ENCODE assay signal across 12 cellular contexts in genomic region chr7:143522309-143522916, GRCh38. TPM values are rescaled to one million over a fixed set of nuclear protein-coding genes. Genes with fewer than 3 reads are reported as not detected.
DNase-seq lines count a peak whose midpoint lies in the region; ATAC-seq, FAIRE-seq and TF ChIP-seq lines count a peak whose summit lies in the region.
"Not testable (repeated sequence)": the region's sequence is repeated elsewhere in the genome, so short reads cannot be mapped to it uniquely, and the experiment has no call there.
"Had no signal": no experiment of that assay in that cellular context is flagged by ENCODE, and none has a peak within 500 bp of the region (broad histone marks: within the 10 kb centered on the region; RNA-seq: fewer than 3 reads in every experiment).

No MANE protein-coding gene starts in this region.

- CTCF ChIA-PET in SK-N-SH (lab: Yijun Ruan, JAX): not testable (repeated sequence)

- not testable (repeated sequence) for H3K9me2 ChIP-seq in SK-N-SH

- not testable (repeated sequence) for H3K4me2 ChIP-seq in SK-N-SH

- TF ChIP-seq CTCF in HFFc6 (IDR thresholded peaks at IDR 0.05); SK-N-SH (IDR thresholded peaks at IDR 0.05); brain microvascular endothelial cell (IDR thresholded peaks at IDR 0.05; ENCODE audit: low read depth, low read length, missing control alignments); omental fat pad (IDR thresholded peaks at IDR 0.05): not testable (repeated sequence)

- POLR2A ChIA-PET in SK-N-SH (lab: Yijun Ruan, JAX): not testable (repeated sequence)

- not testable (repeated sequence) for H3K36me3 Mint-ChIP-seq in HFFc6 (ENCODE audit: low read depth)

- DNase-seq in HFFc6 (peak; percentile 50), brain microvascular endothelial cell (peak; percentile 89)
- DNase-seq in SK-N-SH; Right ventricle myocardium inferior (ENCODE audit: missing footprints); right cardiac atrium; omental fat pad (ENCODE audit: low spot score); small intestine: not testable (repeated sequence)

- not testable (repeated sequence) for H3K36me3 ChIP-seq in SK-N-SH (replicated peaks in 1 of 2; ENCODE audit: control insufficient read depth in 1 of 2, insufficient read depth in 2 of 2, low read length in 1 of 2); brain microvascular endothelial cell (replicated peaks); small intestine (ENCODE audit: control insufficient read depth in 2 of 2, insufficient read depth in 2 of 2, low read length in 2 of 2)

- in situ Hi-C loops in brain microvascular endothelial cell (cut with HindIII; ENCODE audit: low pct_ligation_motif_present, low sequenced_read_pairs): not testable (repeated sequence)

- H3K27ac ChIP-seq in SK-N-SH (ENCODE audit: low read depth in 2 of 2, low read length in 1 of 2); brain microvascular endothelial cell; right cardiac atrium (ENCODE audit: low read length); small intestine (ENCODE audit: low read depth in 1 of 2, low read length in 1 of 2): not testable (repeated sequence)

- H3K9me3 Mint-ChIP-seq in HFFc6: not testable (repeated sequence)

- H3F3A ChIP-seq in SK-N-SH (replicated peaks; ENCODE audit: insufficient read depth): peaks cover 19% of the 10 kb centered on the region

- peak; percentile 15 for FAIRE-seq in small intestine (lab: Jason Lieb, UNC)

- not testable (repeated sequence) for H4K20me1 ChIP-seq in SK-N-SH (ENCODE audit: insufficient read depth)

- not testable (repeated sequence) for H3K9ac ChIP-seq in SK-N-SH

- peaks cover 16% of the 10 kb centered on the region for H3K4me1 Mint-ChIP-seq in HFFc6 (ENCODE audit: low read depth)

- not testable (repeated sequence) for H3K27me3 Mint-ChIP-seq in HFFc6 (ENCODE audit: insufficient read depth)

- TF ChIP-seq EP300 in SK-N-SH (IDR thresholded peaks at IDR 0.05; ENCODE audit: borderline replicate concordance in 1 of 2, low read depth in 1 of 2, low read length in 1 of 2): not testable (repeated sequence)

- H3K4me3 ChIP-seq in SK-N-SH (ENCODE audit: low read depth in 2 of 2, low read length in 1 of 2); brain microvascular endothelial cell (ENCODE audit: low read depth, low read length); right cardiac atrium (ENCODE audit: low read length); small intestine (ENCODE audit: low read depth in 1 of 2, low read length in 2 of 2): not testable (repeated sequence)

- not testable (repeated sequence) for H3K27ac Mint-ChIP-seq in HFFc6

- H3K27me3 ChIP-seq in SK-N-SH (ENCODE audit: insufficient read depth); brain microvascular endothelial cell (replicated peaks); right cardiac atrium (ENCODE audit: control insufficient read depth, insufficient read depth); small intestine (ENCODE audit: control insufficient read depth in 2 of 2, insufficient read depth in 2 of 2, low read length in 2 of 2): not testable (repeated sequence)

- no CpG with 5 or more reads among the region's 9 CpGs for WGBS in SK-N-SH (ENCODE audit: low lambda C conversion rate)
- no CpG with 5 or more reads among the region's 9 CpGs for WGBS in right cardiac atrium
- no CpG with 5 or more reads among the region's 9 CpGs for WGBS in small intestine, 3 donors

- intact Hi-C loops in Right ventricle myocardium inferior (cut with DNase I); right cardiac atrium (cut with DNase I): not testable (repeated sequence)

- peak; percentile 95 for ATAC-seq in Right ventricle myocardium inferior
- peak; percentile 97 to 98 for ATAC-seq in right cardiac atrium
- peak; percentile 76 for ATAC-seq in omental fat pad (ENCODE audit: low FRiP score)

- H3K4me3 Mint-ChIP-seq in HFFc6: not testable (repeated sequence)

- not testable (repeated sequence) for TF ChIP-seq RAD21 in SK-N-SH (IDR thresholded peaks at IDR 0.05; ENCODE audit: low read length)

- peaks cover 0 to 21% of the 10 kb centered on the region in 2 experiments; a peak in 3 of 4 replicates for H3K4me1 ChIP-seq in SK-N-SH (ENCODE audit: control insufficient read depth in 1 of 2, insufficient read depth in 2 of 2, low read depth in 1 of 2, low read length in 1 of 2)
- H3K4me1 ChIP-seq in right cardiac atrium (ENCODE audit: control insufficient read depth, insufficient read depth, low read length); small intestine (ENCODE audit: control insufficient read depth in 2 of 2, insufficient read depth in 1 of 2, low read depth in 1 of 2, low read length in 1 of 2): not testable (repeated sequence)

- H3K9me3 ChIP-seq in SK-N-SH; right cardiac atrium (ENCODE audit: control insufficient read depth, low read length); small intestine (ENCODE audit: control insufficient read depth, low read depth): not testable (repeated sequence)

- not testable (repeated sequence) for H3K79me2 ChIP-seq in SK-N-SH (ENCODE audit: insufficient read depth)

- not testable (repeated sequence) for H2AFZ ChIP-seq in SK-N-SH (ENCODE audit: low read depth)

TF ChIP-seq in SK-N-SH, 30 proteins besides CTCF, POLR2A, EP300 and RAD21:
- TF ChIP-seq PBX3 (IDR thresholded peaks at IDR 0.05) (peak; percentile 28), NFIC (IDR thresholded peaks at IDR 0.05; ENCODE audit: borderline replicate concordance) (peak; percentile 33; the same call in 1 of the 2 replicates), TCF12 (IDR thresholded peaks at IDR 0.05) (peak; percentile 30; the same call in 1 of the 2 replicates)

RNA-seq across cellular contexts. Expression of gene TAS2R41, which starts 44.7 kb away (rescaled TPM):
- not detected for total RNA-seq in HFFc6 (2021; fragmentation: NEBNext Ultra II Directional; extraction: Animal tissue kit (Norgen Biotek cat#: 25700))
- polyA plus RNA-seq in SK-N-SH (2012; rRNA removed) (not detected in 2 replicates), right cardiac atrium (not detected), small intestine (not detected)
- polyA plus RNA-seq in SK-N-SH (2012; cell fraction: cytosol; rRNA removed): not detected in 2 replicates
- not detected in 2 replicates for polyA plus RNA-seq in SK-N-SH (2012; cell fraction: nucleus; rRNA removed)
- total RNA-seq in Right ventricle myocardium inferior (not detected), right cardiac atrium (not detected), omental fat pad (not detected)
- total RNA-seq: A673, Daoy, G401 had no signal
- polyA plus RNA-seq: CD4-positive, alpha-beta memory T cell; GM23338 had no signal

RNA-seq across cellular contexts. Expression of gene CTAGE15, which starts 49.2 kb away (rescaled TPM):
- total RNA-seq in HFFc6 (2021; fragmentation: NEBNext Ultra II Directional; extraction: Animal tissue kit (Norgen Biotek cat#: 25700)): under 1 TPM in 3 of 6 experiments, not detected in 3; 0.07 to 0.10 (median 0.08) TPM
- 0.07 TPM in 1 of 2 replicates, not detected in the other for polyA plus RNA-seq in SK-N-SH (2012; rRNA removed)
- polyA plus RNA-seq in SK-N-SH (2012; cell fraction: cytosol; rRNA removed): not detected in 2 replicates
- 0.13 and 0.14 TPM in 2 replicates for polyA plus RNA-seq in SK-N-SH (2012; cell fraction: nucleus; rRNA removed)
- not detected for total RNA-seq in Right ventricle myocardium inferior
- under 1 TPM in 1 of 4 donors, not detected in 3; 0.19 TPM for total RNA-seq in right cardiac atrium
- polyA plus RNA-seq in right cardiac atrium: 0.02 TPM
- total RNA-seq in omental fat pad: 1 to 10 TPM in 1 of 4 donors, under 1 TPM in 2, not detected in 1; 0.74 to 1.3 (median 0.79) TPM
- under 1 TPM; 0.33 to 0.89 (median 0.54) TPM for polyA plus RNA-seq in small intestine
- total RNA-seq: A673; CD4-positive, alpha-beta memory T cell; Daoy; G401 had no signal
- polyA plus RNA-seq: GM23338 had no signal
